ENCODE assay signal across 12 cellular contexts in the genomic region with DNA sequence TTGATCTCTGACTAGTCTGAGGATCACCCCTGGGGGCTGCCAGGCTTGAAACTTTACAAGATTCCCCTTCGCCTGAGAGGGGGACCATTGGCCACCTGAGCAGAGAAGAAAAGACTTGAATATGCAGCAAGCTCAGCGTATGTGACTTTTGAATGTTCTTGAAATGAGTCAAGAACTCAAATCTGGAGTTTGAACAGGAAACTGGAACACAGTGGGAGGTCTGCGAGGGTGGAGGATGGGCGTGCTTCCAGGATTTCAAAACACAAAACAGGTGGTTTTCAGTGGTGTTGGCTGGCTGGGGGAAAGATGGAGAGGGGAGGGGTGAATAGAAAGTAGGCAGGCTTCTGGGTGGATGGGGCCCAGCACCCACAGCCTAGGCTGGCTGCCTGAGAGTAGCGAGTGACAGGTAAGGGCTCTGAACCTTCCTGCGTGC. TPM values are rescaled to one million over a fixed set of nuclear protein-coding genes. Genes with fewer than 3 reads are reported as not detected.
A peak's percentile ranks its signal among the peaks of the same experiment; 100 is the strongest.
DNase-seq lines count a peak whose midpoint lies in the region; ATAC-seq lines count a peak whose summit lies in the region.
"Had no signal": no experiment of that assay in that cellular context is flagged by ENCODE, and none has a peak within 500 bp of the region (broad histone marks: within the 10 kb centered on the region; RNA-seq: fewer than 3 reads in every experiment).

No MANE protein-coding gene starts in this region.

- H3K23ac ChIP-seq in trophoblast cell (ENCODE audit: low read length) = no peak overlapping the region

- H3K4me1 Mint-ChIP-seq in activated T-cell treated with anti-CD3 and anti-CD28 coated beads, Interleukin-2, amount 50 U/mL, for 72 hours (ENCODE audit: low read depth) = peaks cover 10% of the 10 kb centered on the region
- H3K4me1 Mint-ChIP-seq: neural crest cell had no signal

- H2AK5ac ChIP-seq in trophoblast cell (ENCODE audit: low read length) = no peak overlapping the region

- H3K27me3 ChIP-seq in trophoblast cell (ENCODE audit: insufficient read depth, low read length) = no peaks in the 10 kb centered on the region

- no peak overlapping the region for H4K8ac ChIP-seq in trophoblast cell (ENCODE audit: low read depth, low read length)

- H3K4me2 ChIP-seq in trophoblast cell (ENCODE audit: low read length) = no peak overlapping the region
- H3K4me2 ChIP-seq: BLaER1 treated with 17β-estradiol and CSF1 and Interleukin-3, amounts not matched to agents 10 nM and 100 nM had no signal

- H3K9me3 ChIP-seq in trophoblast cell (ENCODE audit: insufficient read depth, low read depth, low read length) = no peaks in the 10 kb centered on the region

- no peak overlapping the region for H3K27ac Mint-ChIP-seq in activated T-cell treated with anti-CD3 and anti-CD28 coated beads, Interleukin-2, amount 50 U/mL, for 72 hours

- no peak overlapping the region for H3K4ac ChIP-seq in trophoblast cell (ENCODE audit: low read depth, low read length)

- peaks cover 3% of the 10 kb centered on the region for H3K79me1 ChIP-seq in trophoblast cell (ENCODE audit: low read length)

- H3K14ac ChIP-seq in trophoblast cell (ENCODE audit: low read length) = no peak overlapping the region

- no peak overlapping the region for H2AFZ ChIP-seq in trophoblast cell (ENCODE audit: insufficient read depth, low read length, poor library complexity)

- no peaks in the 10 kb centered on the region for H3K79me2 ChIP-seq in trophoblast cell (ENCODE audit: control insufficient read depth, insufficient read depth, low read length, poor library complexity)

- H2BK12ac ChIP-seq in trophoblast cell (ENCODE audit: low read length) = no peak overlapping the region

- peaks cover 3 to 10% of the 10 kb centered on the region in 2 experiments for H3K4me1 ChIP-seq in trophoblast cell (ENCODE audit: control insufficient read depth in 1 of 2, insufficient read depth in 2 of 2, low read length in 2 of 2)
- H3K4me1 ChIP-seq: BLaER1 treated with 17β-estradiol and CSF1 and Interleukin-3, amounts not matched to agents 10 nM and 100 nM had no signal

- no peak overlapping the region for H2BK5ac ChIP-seq in trophoblast cell (ENCODE audit: low read depth, low read length, poor library complexity)

- DNase-seq in NCI-H748 (lab: John Stamatoyannopoulos, UW; ENCODE audit: unreplicated experiment) (peak; percentile 31), NCI-H748 treated with DMSO at 0.1 percent for 48 hours (lab: John Stamatoyannopoulos, UW) (no peak), trophoblast cell (no peak), GOT3 (lab: John Stamatoyannopoulos, UW) (no peak), SKM-1 (lab: John Stamatoyannopoulos, UW; ENCODE audit: unreplicated experiment) (no peak), putamen (ENCODE audit: low spot score) (no peak)
- DNase-seq in activated T-cell treated with anti-CD3 and anti-CD28 coated beads, Interleukin-2, amount 50 U/mL, for 72 hours = peak; percentile 16 to 31
- DNase-seq: NCI-H2227 treated with DMSO at 0.1 percent for 48 hours had no signal

- peak; percentile 62 for ATAC-seq in HG02642 (IDR thresholded peaks at IDR 0.05; ENCODE audit: poor library complexity, unreplicated experiment)
- ATAC-seq in activated T-cell treated with anti-CD3 and anti-CD28 coated beads, Interleukin-2, amount 50 U/mL, for 72 hours (replicated peaks in 1 of 2) = peak; percentile 72 to 73

- H4K12ac ChIP-seq in trophoblast cell (ENCODE audit: low read depth, low read length) = no peak overlapping the region

- no peak overlapping the region for H3K4me3 ChIP-seq in trophoblast cell (ENCODE audit: low read depth, low read length)
- H3K4me3 ChIP-seq: BLaER1 treated with 17β-estradiol and CSF1 and Interleukin-3, amounts not matched to agents 10 nM and 100 nM had no signal

- no peak overlapping the region for H2BK120ac ChIP-seq in trophoblast cell (ENCODE audit: insufficient read depth, low read length, poor library complexity)

- no peaks in the 10 kb centered on the region for H3K36me3 ChIP-seq in trophoblast cell (ENCODE audit: control insufficient read depth in 1 of 2, insufficient read depth in 2 of 2, low read length in 2 of 2)
- H3K36me3 ChIP-seq: BLaER1 treated with 17β-estradiol and CSF1 and Interleukin-3, amounts not matched to agents 10 nM and 100 nM had no signal

- no CpG with 5 or more reads among the region's 6 CpGs for WGBS in trophoblast cell (ENCODE audit: extremely low coverage, insufficient coverage, insufficient read length)

- H3K36me3 Mint-ChIP-seq in activated T-cell treated with anti-CD3 and anti-CD28 coated beads, Interleukin-2, amount 50 U/mL, for 72 hours (ENCODE audit: insufficient read depth in 2 of 2) = peaks cover 14 to 23% of the 10 kb centered on the region in 2 donors

- peak overlapping the region in 1 of 2 donors; percentile 25 for H3K4me3 Mint-ChIP-seq in activated T-cell treated with anti-CD3 and anti-CD28 coated beads, Interleukin-2, amount 50 U/mL, for 72 hours
- H3K4me3 Mint-ChIP-seq: neural crest cell had no signal

- H3K9me3 Mint-ChIP-seq in activated T-cell treated with anti-CD3 and anti-CD28 coated beads, Interleukin-2, amount 50 U/mL, for 72 hours = peaks cover 5 to 19% of the 10 kb centered on the region in 2 donors

- no peak overlapping the region for H3K27ac ChIP-seq in trophoblast cell (ENCODE audit: low read depth, low read length)
- H3K27ac ChIP-seq: BLaER1 treated with 17β-estradiol and CSF1 and Interleukin-3, amounts not matched to agents 10 nM and 100 nM had no signal

- H3K18ac ChIP-seq in trophoblast cell (ENCODE audit: low read length) = no peak overlapping the region

- no peak overlapping the region for H3K9ac ChIP-seq in trophoblast cell (ENCODE audit: low read length)
- H3K9ac ChIP-seq: BLaER1 treated with 17β-estradiol and CSF1 and Interleukin-3, amounts not matched to agents 10 nM and 100 nM had no signal

- peaks cover 91% of the 10 kb centered on the region for H3K27me3 Mint-ChIP-seq in activated T-cell treated with anti-CD3 and anti-CD28 coated beads, Interleukin-2, amount 50 U/mL, for 72 hours (ENCODE audit: low read depth)

- peak overlapping the region; percentile 2 for H4K91ac ChIP-seq in trophoblast cell (ENCODE audit: low read depth, low read length)

RNA-seq across cellular contexts. Expression of a gene that starts 40.6 kb away (rescaled TPM):
- not detected for total RNA-seq in activated T-cell treated with anti-CD3 and anti-CD28 coated beads, Interleukin-2, amount 50 U/mL, for 72 hours
- polyA plus RNA-seq in trophoblast cell (2013) = not detected in 2 replicates
- total RNA-seq: endothelial cell of umbilical vein, neural crest cell had no signal
- polyA plus RNA-seq: endothelial cell of umbilical vein had no signal

Comparison
In these comparisons a context has a peak if more than half of its experiments do, and no peak if none do; other contexts are left out.
1. DNase-seq: peak in NCI-H748 (single experiment) and activated T-cell treated with anti-CD3 and anti-CD28 coated beads, Interleukin-2, amount 50 U/mL, for 72 hours (2 of 2); none in NCI-H748 treated with DMSO at 0.1 percent for 48 hours (single experiment), trophoblast cell (0 of 2), GOT3 (single experiment), SKM-1 (single experiment) and putamen (single experiment).